ENCODE assay signal across 1 cellular context in genomic region chr15:65077981-65078352, GRCh38.
TF ChIP-seq lines count a peak whose summit lies in the region.

No MANE protein-coding gene starts in this region.

TF ChIP-seq in HepG2, 621 proteins besides CTCF, POLR2A, EP300 and RAD21:
- 0 out of 2 replicates have a peak, but pooled peaks have one; percentile 26 for TF ChIP-seq ZBTB38 (CRISPR knock-in tag; IDR thresholded peaks at IDR 0.05)
- TF ChIP-seq NCOA2 (CRISPR knock-in tag; IDR thresholded peaks at IDR 0.05) = no peak
- TF ChIP-seq KAT8 (CRISPR knock-in tag; IDR thresholded peaks at IDR 0.05) = no peak
- 0 out of 2 replicates have a peak, but pooled peaks have one; percentile 60 for TF ChIP-seq ZSCAN29 (CRISPR knock-in tag; conservative IDR thresholded peaks at IDR 0.05)
- peak; percentile 31; the same call in 1 of the 2 replicates for TF ChIP-seq STAG1 (CRISPR knock-in tag; IDR thresholded peaks at IDR 0.05)
- peak; percentile 43; the same call in 1 of the 2 replicates for TF ChIP-seq ZNF687 (CRISPR knock-in tag; IDR thresholded peaks at IDR 0.05)
- 0 out of 2 replicates have a peak, but pooled peaks have one; percentile 43 for TF ChIP-seq HOXA3 (CRISPR knock-in tag; IDR thresholded peaks at IDR 0.05)
TF ChIP-seq in HepG2: peak in this region for 5.
